Comparison of ENCODE assay signal across 23 cellular contexts in genomic region chr5:148739023-148739422, GRCh38.
"Had no signal": no experiment of that assay in that cellular context is flagged by ENCODE, and none has a peak within 500 bp of the region (broad histone marks: within the 10 kb centered on the region; RNA-seq: fewer than 3 reads in every experiment).

No MANE protein-coding gene starts in this region.

- H3K27me3 Mint-ChIP-seq: memory B cell had no signal

- H3K36me3 Mint-ChIP-seq: activated CD8-positive, alpha-beta memory T cell treated with anti-CD3 and anti-CD28 coated beads, Interleukin-2, amount 10 ng/mL, durations not matched to agents 7 days and 5 days; brain; immature natural killer cell; memory B cell; T-cell had no signal

- H3K36me3 ChIP-seq: WERI-Rb-1 had no signal

- H3K4me3 Mint-ChIP-seq: activated CD4-positive, alpha-beta T cell treated with anti-CD3 and anti-CD28 coated beads, Interleukin-2, amount 10 ng/mL, durations not matched to agents 7 days and 5 days; activated CD8-positive, alpha-beta memory T cell treated with anti-CD3 and anti-CD28 coated beads, Interleukin-2, amount 10 ng/mL, durations not matched to agents 7 days and 5 days; activated CD8-positive, alpha-beta T cell treated with anti-CD3 and anti-CD28 coated beads for 36 hours; activated naive CD8-positive, alpha-beta T cell treated with anti-CD3 and anti-CD28 coated beads, Interleukin-2, amount 50 U/mL, for 24 hours; brain; immature natural killer cell; memory B cell; nephron progenitor cell; T-cell; T-helper 2 cell treated with Interferon-gamma antibody and Interleukin-4, amounts not matched to agents 5 μg/mL and 100 μg/mL, for 36 hours had no signal

- H3K27ac Mint-ChIP-seq: activated CD4-positive, alpha-beta T cell treated with anti-CD3 and anti-CD28 coated beads, Interleukin-2, amount 10 ng/mL, durations not matched to agents 7 days and 5 days; activated CD8-positive, alpha-beta memory T cell treated with anti-CD3 and anti-CD28 coated beads, Interleukin-2, amount 10 ng/mL, durations not matched to agents 7 days and 5 days; activated CD8-positive, alpha-beta T cell treated with anti-CD3 and anti-CD28 coated beads for 36 hours; activated naive CD8-positive, alpha-beta T cell treated with anti-CD3 and anti-CD28 coated beads, Interleukin-2, amount 50 U/mL, for 24 hours; brain; immature natural killer cell; memory B cell; nephron progenitor cell; T-helper 2 cell treated with Interferon-gamma antibody and Interleukin-4, amounts not matched to agents 5 μg/mL and 100 μg/mL, for 36 hours had no signal

- DNase-seq: activated CD4-positive, alpha-beta T cell treated with anti-CD3 and anti-CD28 coated beads, Interleukin-2, amount 10 ng/mL, durations not matched to agents 7 days and 5 days; activated CD4-positive, CD25-positive, alpha-beta regulatory T cell treated with anti-CD3 and anti-CD28 coated beads, Interleukin-2, amount 50 U/mL, for 72 hours; activated CD8-positive, alpha-beta memory T cell treated with anti-CD3 and anti-CD28 coated beads, Interleukin-2, amount 10 ng/mL, durations not matched to agents 7 days and 5 days; activated CD8-positive, alpha-beta T cell treated with anti-CD3 and anti-CD28 coated beads for 36 hours; activated gamma-delta T cell; activated naive CD4-positive, alpha-beta T cell treated with anti-CD3 and anti-CD28 coated beads, Interleukin-2, amount 50 U/mL, for 16 hours; activated naive CD8-positive, alpha-beta T cell treated with anti-CD3 and anti-CD28 coated beads, Interleukin-2, amount 50 U/mL, for 24 hours; activated T-cell treated with anti-CD3 and anti-CD28 coated beads for 4 hours; anterior cingulate cortex; effector CD8-positive, alpha-beta T cell; foreskin keratinocyte; immature natural killer cell; kidney glomerular epithelial cell; left ventricle myocardium superior; nephron progenitor cell; small intestine; stimulated activated CD8-positive, alpha-beta memory T cell treated with anti-CD3 and anti-CD28 coated beads, Interleukin-4, amount 100 ng/mL, for 48 hours; stimulated activated naive CD4-positive, alpha-beta T cell; T-cell; WERI-Rb-1 had no signal

- FAIRE-seq: small intestine had no signal

- H3K4me1 Mint-ChIP-seq: activated CD4-positive, alpha-beta T cell treated with anti-CD3 and anti-CD28 coated beads, Interleukin-2, amount 10 ng/mL, durations not matched to agents 7 days and 5 days; activated naive CD8-positive, alpha-beta T cell treated with anti-CD3 and anti-CD28 coated beads, Interleukin-2, amount 50 U/mL, for 24 hours; brain; immature natural killer cell; nephron progenitor cell; T-cell had no signal

- H3K4me1 ChIP-seq: foreskin keratinocyte had no signal

- ATAC-seq: activated CD8-positive, alpha-beta memory T cell treated with anti-CD3 and anti-CD28 coated beads, Interleukin-2, amount 10 ng/mL, durations not matched to agents 7 days and 5 days; activated CD8-positive, alpha-beta T cell treated with anti-CD3 and anti-CD28 coated beads for 36 hours; activated naive CD8-positive, alpha-beta T cell treated with anti-CD3 and anti-CD28 coated beads, Interleukin-2, amount 50 U/mL, for 24 hours; foreskin keratinocyte; left ventricle myocardium superior; T-cell had no signal

- H3K27ac ChIP-seq: foreskin keratinocyte, WERI-Rb-1 had no signal

- H3K27me3 ChIP-seq: foreskin keratinocyte had no signal

- H3K9me3 Mint-ChIP-seq: activated CD4-positive, alpha-beta T cell treated with anti-CD3 and anti-CD28 coated beads, Interleukin-2, amount 10 ng/mL, durations not matched to agents 7 days and 5 days; activated CD8-positive, alpha-beta T cell treated with anti-CD3 and anti-CD28 coated beads for 36 hours; activated naive CD8-positive, alpha-beta T cell treated with anti-CD3 and anti-CD28 coated beads, Interleukin-2, amount 50 U/mL, for 24 hours; brain; immature natural killer cell; memory B cell; nephron progenitor cell; T-cell; T-helper 2 cell treated with Interferon-gamma antibody and Interleukin-4, amounts not matched to agents 5 μg/mL and 100 μg/mL, for 36 hours had no signal
